15 cellular contexts compared by ENCODE assay signal in genomic region chr2:183490930-183491329, GRCh38.
A peak's percentile ranks its signal among the peaks of the same experiment; 100 is the strongest.
DNase-seq lines count a peak whose midpoint lies in the region; ATAC-seq, FAIRE-seq and TF ChIP-seq lines count a peak whose summit lies in the region.
"Had no signal": no experiment of that assay in that cellular context is flagged by ENCODE, and none has a peak within 500 bp of the region (broad histone marks: within the 10 kb centered on the region; RNA-seq: fewer than 3 reads in every experiment).

No MANE protein-coding gene starts in this region.

- intact Hi-C loops in MCF 10A (cut with micrococcal nuclease) = no loop called here
- intact Hi-C loops in breast epithelium (cut with DNase I; ENCODE audit: low total_unique reads) = no loop called here
- intact Hi-C loops in left ventricle myocardium superior (cut with micrococcal nuclease) = no loop called here

- TF ChIP-seq CTCF in MCF 10A (IDR thresholded peaks at IDR 0.05; ENCODE audit: unreplicated experiment) = no peak
- no peak for TF ChIP-seq CTCF in breast epithelium (IDR thresholded peaks at IDR 0.05)

- ATAC-seq in left ventricle myocardium superior = peak; percentile 94
- no peak for ATAC-seq in stimulated activated naive CD8-positive, alpha-beta T cell treated with anti-CD3 and anti-CD28 coated beads, Interleukin-15, amount 100 ng/mL, for 72 hours
- no peak for ATAC-seq in GM18498 (IDR thresholded peaks at IDR 0.05; ENCODE audit: unreplicated experiment)

- H3K36me3 Mint-ChIP-seq in MCF 10A (ENCODE audit: insufficient read depth, unreplicated experiment) = no peaks in the 10 kb centered on the region

- POLR2A ChIA-PET in MCF 10A (lab: Yijun Ruan, JAX) = interaction anchor here (0.6 kb wide), 1 partner anchor 37 kb away, joined by 3 read pairs; no protein-coding TSS in a partner anchor

- no peaks in the 10 kb centered on the region for H3K27me3 Mint-ChIP-seq in MCF 10A (ENCODE audit: insufficient read depth, unreplicated experiment)
- H3K27me3 Mint-ChIP-seq in stimulated activated naive CD8-positive, alpha-beta T cell treated with anti-CD3 and anti-CD28 coated beads, Interleukin-15, amount 100 ng/mL, for 72 hours = no peaks in the 10 kb centered on the region

- H3K9me3 ChIP-seq in breast epithelium = no peaks in the 10 kb centered on the region
- H3K9me3 ChIP-seq: mucosa of descending colon had no signal

- no peaks in the 10 kb centered on the region for H3K27me3 ChIP-seq in breast epithelium

- FAIRE-seq in urothelium cell line (lab: Jason Lieb, UNC) = no peak
- FAIRE-seq: TTC549 had no signal

- H3K36me3 ChIP-seq in breast epithelium = no peaks in the 10 kb centered on the region

- H3K4me3 ChIP-seq in breast epithelium = no peak overlapping the region
- H3K4me3 ChIP-seq: mucosa of descending colon, PC-9 had no signal

- TF ChIP-seq POLR2A in breast epithelium (IDR thresholded peaks at IDR 0.05) = no peak

- H3K4me1 ChIP-seq in breast epithelium = no peaks in the 10 kb centered on the region

- no peak overlapping the region for H3K4me3 Mint-ChIP-seq in MCF 10A (ENCODE audit: unreplicated experiment)
- no peak overlapping the region for H3K4me3 Mint-ChIP-seq in stimulated activated naive CD8-positive, alpha-beta T cell treated with anti-CD3 and anti-CD28 coated beads, Interleukin-15, amount 100 ng/mL, for 72 hours

- no peaks in the 10 kb centered on the region for H3K9me3 Mint-ChIP-seq in MCF 10A (ENCODE audit: unreplicated experiment)
- H3K9me3 Mint-ChIP-seq in stimulated activated naive CD8-positive, alpha-beta T cell treated with anti-CD3 and anti-CD28 coated beads, Interleukin-15, amount 100 ng/mL, for 72 hours = peaks cover 3 to 8% of the 10 kb centered on the region in 2 donors

- CTCF ChIA-PET in MCF 10A (lab: Yijun Ruan, JAX) = interaction anchor here (0.7 to 0.8 kb wide), 2 partner anchors 242 to 988 kb away, joined by 3 read pairs; no protein-coding TSS in a partner anchor

- H3K4me1 Mint-ChIP-seq in MCF 10A (ENCODE audit: insufficient read depth, unreplicated experiment) = peaks cover 10% of the 10 kb centered on the region
- no peaks in the 10 kb centered on the region for H3K4me1 Mint-ChIP-seq in stimulated activated naive CD8-positive, alpha-beta T cell treated with anti-CD3 and anti-CD28 coated beads, Interleukin-15, amount 100 ng/mL, for 72 hours

- no peak overlapping the region for H3K27ac Mint-ChIP-seq in MCF 10A (ENCODE audit: low read depth, unreplicated experiment)
- H3K27ac Mint-ChIP-seq in stimulated activated naive CD8-positive, alpha-beta T cell treated with anti-CD3 and anti-CD28 coated beads, Interleukin-15, amount 100 ng/mL, for 72 hours = peak overlapping the region in 1 of 2 donors; percentile 76

- H3K27ac ChIP-seq in breast epithelium (no peak overlapping the region), temporal lobe (ENCODE audit: low read depth, low read length) (peak overlapping the region; percentile 10)
- H3K27ac ChIP-seq: PC-9 had no signal

- no TSS peak for BruUV-seq in MCF 10A (replicated peaks; lab: Mats Ljungman, UMichigan)

- DNase-seq in MCF 10A (ENCODE audit: unreplicated experiment) (peak; percentile 59), breast epithelium (ENCODE audit: low spot score in 2 of 2) (no peak), astrocyte of the hippocampus (ENCODE audit: low read depth, low spot score) (peak; percentile 81), left ventricle myocardium superior (peak; percentile 39), urothelium cell line (ENCODE audit: low spot score) (no peak)
- DNase-seq in stimulated activated naive CD8-positive, alpha-beta T cell treated with anti-CD3 and anti-CD28 coated beads, Interleukin-15, amount 100 ng/mL, for 72 hours = no peak
- DNase-seq: activated T-cell treated with anti-CD3 and anti-CD28 coated beads for 4 hours, GDM1, glutamatergic neuron, mucosa of descending colon, MV-4-11 had no signal

Comparison
In these comparisons a context has a peak if more than half of its experiments do, and no peak if none do; other contexts are left out.
1. DNase-seq: peak in MCF 10A (single experiment), astrocyte of the hippocampus (single experiment) and left ventricle myocardium superior (single experiment); none in breast epithelium (0 of 2), stimulated activated naive CD8-positive, alpha-beta T cell treated with anti-CD3 and anti-CD28 coated beads, Interleukin-15, amount 100 ng/mL, for 72 hours (0 of 2) and urothelium cell line (single experiment).